Comparison of ENCODE assay signal across 8 cellular contexts in the genomic region with DNA sequence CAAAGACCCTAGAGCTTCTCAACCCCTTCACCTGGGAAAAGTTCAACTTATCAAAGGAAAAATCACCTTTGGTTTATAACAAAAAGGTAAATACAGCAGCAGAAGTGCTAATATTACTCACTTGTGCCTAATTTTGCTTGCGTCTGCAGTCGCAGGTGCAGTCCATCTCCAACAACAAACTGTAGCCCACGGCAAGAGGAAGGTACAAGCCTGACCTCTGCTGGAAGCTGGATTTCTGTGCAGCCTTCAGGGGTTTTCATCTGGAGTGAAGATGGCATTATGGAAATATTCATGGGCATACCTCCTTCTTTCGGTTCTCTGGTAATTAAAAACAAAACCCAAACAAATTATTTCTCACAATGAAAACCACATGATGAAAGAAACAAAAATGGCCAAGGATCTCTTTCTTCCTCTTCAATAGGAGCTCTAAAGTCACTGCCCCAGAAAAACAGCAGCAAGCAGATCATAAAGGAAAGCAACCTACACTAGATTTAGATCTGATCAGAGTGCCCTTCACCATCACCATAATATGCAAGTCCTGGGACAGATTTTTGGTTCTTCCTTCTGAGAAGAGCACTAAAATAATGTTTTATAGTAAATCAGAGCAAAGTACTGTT. TPM values are rescaled to one million over a fixed set of nuclear protein-coding genes. Genes with fewer than 3 reads are reported as not detected.
DNase-seq lines count a peak whose midpoint lies in the region; ATAC-seq and TF ChIP-seq lines count a peak whose summit lies in the region.

No MANE protein-coding gene starts in this region.

- H3K4me3 ChIP-seq in heart right ventricle (no peak overlapping the region), retinal pigment epithelial cell (ENCODE audit: low read length) (no peak overlapping the region)

- peaks cover 0 to 3% (median 0%) of the 10 kb centered on the region in 9 donors for H3K4me1 ChIP-seq in heart right ventricle

- H3K9me3 ChIP-seq in heart right ventricle: no peaks in the 10 kb centered on the region

- H3K27me3 Mint-ChIP-seq in activated B cell treated with CpG ODN at 0.5 μM for 24 hours: no peaks in the 10 kb centered on the region
- H3K27me3 Mint-ChIP-seq in activated T-cell treated with anti-CD3 and anti-CD28 coated beads, Interleukin-2, amount 50 U/mL, for 24 hours: no peaks in the 10 kb centered on the region

- H3K27ac ChIP-seq in heart right ventricle: no peak overlapping the region

- H3K9me3 Mint-ChIP-seq in activated B cell treated with CpG ODN at 0.5 μM for 24 hours: no peaks in the 10 kb centered on the region
- no peaks in the 10 kb centered on the region for H3K9me3 Mint-ChIP-seq in activated T-cell treated with anti-CD3 and anti-CD28 coated beads, Interleukin-2, amount 50 U/mL, for 24 hours

- CTCF ChIA-PET in activated B cell treated with CpG ODN at 0.5 μM for 24 hours (lab: Charles Lee): interaction anchor here (0.6 to 5.9 kb wide), 7 partner anchors 9 to 1016 kb away, joined by 3 to 69 read pairs (median 3); no protein-coding TSS in a partner anchor

- no peak overlapping the region for H3K27ac Mint-ChIP-seq in activated B cell treated with CpG ODN at 0.5 μM for 24 hours
- H3K27ac Mint-ChIP-seq in activated T-cell treated with anti-CD3 and anti-CD28 coated beads, Interleukin-2, amount 50 U/mL, for 24 hours: no peak overlapping the region

- peaks cover 33% of the 10 kb centered on the region for H3K36me3 Mint-ChIP-seq in activated B cell treated with CpG ODN at 0.5 μM for 24 hours (ENCODE audit: low read depth)
- peaks cover 76% of the 10 kb centered on the region for H3K36me3 Mint-ChIP-seq in activated T-cell treated with anti-CD3 and anti-CD28 coated beads, Interleukin-2, amount 50 U/mL, for 24 hours (ENCODE audit: low read depth)

- TF ChIP-seq CTCF in activated B cell treated with CpG ODN at 0.5 μM for 24 hours (IDR thresholded peaks at IDR 0.05) (no peak), heart right ventricle (IDR thresholded peaks at IDR 0.05) (peak; percentile 22 to 72 (median 68)), retinal pigment epithelial cell (conservative IDR thresholded peaks at IDR 0.05; ENCODE audit: low read depth, low read length) (peak; percentile 93)

- peaks cover 5% of the 10 kb centered on the region for H3K4me1 Mint-ChIP-seq in activated B cell treated with CpG ODN at 0.5 μM for 24 hours
- peaks cover 14% of the 10 kb centered on the region for H3K4me1 Mint-ChIP-seq in activated T-cell treated with anti-CD3 and anti-CD28 coated beads, Interleukin-2, amount 50 U/mL, for 24 hours (ENCODE audit: low read depth)

- POLR2A ChIA-PET in activated B cell treated with CpG ODN at 0.5 μM for 24 hours (lab: Charles Lee): interaction anchor here (1.1 kb wide), 1 partner anchor 9 kb away, joined by 3 read pairs; no protein-coding TSS in a partner anchor

- H3K4me3 Mint-ChIP-seq in activated B cell treated with CpG ODN at 0.5 μM for 24 hours: no peak overlapping the region
- no peak overlapping the region for H3K4me3 Mint-ChIP-seq in activated T-cell treated with anti-CD3 and anti-CD28 coated beads, Interleukin-2, amount 50 U/mL, for 24 hours

- H3K27me3 ChIP-seq in heart right ventricle: no peaks in the 10 kb centered on the region

- DNase-seq in COLO668 (lab: John Stamatoyannopoulos, UW; ENCODE audit: unreplicated experiment) (peak; percentile 35), NCI-H1105 treated with DMSO at 0.1 percent for 48 hours (lab: John Stamatoyannopoulos, UW) (peak; percentile 78), activated B cell treated with CpG ODN at 0.5 μM for 24 hours (no peak), heart right ventricle (peak in 1 of 2 donors; percentile 21), retinal pigment epithelial cell (ENCODE audit: low read depth) (no peak)
- DNase-seq in activated T-cell treated with anti-CD3 and anti-CD28 coated beads, Interleukin-2, amount 50 U/mL, for 24 hours: no peak

- ATAC-seq in GM18505 (IDR thresholded peaks at IDR 0.05; ENCODE audit: unreplicated experiment) (peak; percentile 83), HG02798 (IDR thresholded peaks at IDR 0.05; ENCODE audit: poor library complexity, unreplicated experiment) (peak; percentile 88), activated B cell treated with CpG ODN at 0.5 μM for 24 hours (ENCODE audit: low read depth) (peak; percentile 67), heart right ventricle (peak in 5 of 8 donors; percentile 56 to 74 (median 67))

- H3K36me3 ChIP-seq in heart right ventricle: peaks cover 0 to 22% (median 0%) of the 10 kb centered on the region in 9 donors

- TF ChIP-seq POLR2A in GM18505 (IDR thresholded peaks at IDR 0.05; ENCODE audit: borderline replicate concordance, extremely low read depth, insufficient read depth, insufficient read length): no peak

- WGBS in heart right ventricle, 2 donors: 36 to 42% methylated on average over 4 of the region's 4 CpGs

- intact Hi-C loops in activated B cell treated with CpG ODN at 0.5 μM for 24 hours (cut with micrococcal nuclease): no loop called here
- intact Hi-C loops in heart right ventricle (cut with DNase I): loop anchor here in 9 of 10 donors (1.0 to 10.0 kb wide), 7 partner anchors 683 to 807 kb away; partner anchors contain the start of gene TPBG (in 1 of the 9)

RNA-seq across cellular contexts. Expression of gene UBE3D, which starts 7.8 kb away (rescaled TPM):
- 7.0 and 9.3 TPM in 2 replicates for total RNA-seq in activated B cell treated with CpG ODN at 0.5 μM for 24 hours
- 1 to 10 TPM; 1.9 to 3.1 (median 2.6) TPM for total RNA-seq in heart right ventricle
- polyA plus RNA-seq in heart right ventricle: 1 to 10 TPM; 2.1 to 4.6 TPM

RNA-seq across cellular contexts. Expression of gene DOP1A, which starts 9.7 kb away (rescaled TPM):
- total RNA-seq in activated B cell treated with CpG ODN at 0.5 μM for 24 hours (24.2 and 30.8 TPM in 2 replicates), heart right ventricle (10 to 100 TPM in 9 of 10 donors, 1 to 10 TPM in 1; 10.0 to 26.8 (median 22.2) TPM)
- polyA plus RNA-seq in heart right ventricle: 1 to 10 TPM; 2.5 to 9.4 TPM

Comparison
In these comparisons a context has a peak if more than half of its experiments do, and no peak if none do; other contexts are left out.
1. DNase-seq: peak in COLO668 (single experiment) and NCI-H1105 treated with DMSO at 0.1 percent for 48 hours (single experiment); none in activated B cell treated with CpG ODN at 0.5 μM for 24 hours (single experiment), retinal pigment epithelial cell (single experiment) and activated T-cell treated with anti-CD3 and anti-CD28 coated beads, Interleukin-2, amount 50 U/mL, for 24 hours (single experiment).
2. Peak in every context shown above with its lines, with median percentiles within 50 percentile points of each other: ATAC-seq.